ENCODE assay signal across 8 cellular contexts in genomic region chr3:48715179-48715800, GRCh38. TPM values are rescaled to one million over a fixed set of nuclear protein-coding genes. Genes with fewer than 3 reads are reported as not detected.
DNase-seq lines count a peak whose midpoint lies in the region; ATAC-seq, FAIRE-seq and TF ChIP-seq lines count a peak whose summit lies in the region.

No MANE protein-coding gene starts in this region.

- FAIRE-seq in GM12892 (lab: Jason Lieb, UNC), result peak; percentile 9

- H3K36me3 ChIP-seq in esophagus squamous epithelium (peaks cover 0 to 41% (median 4%) of the 10 kb centered on the region in 3 donors), psoas muscle (ENCODE audit: insufficient read depth in 1 of 2, low read depth in 1 of 2) (peaks cover 0 to 45% of the 10 kb centered on the region in 2 donors), mucosa of descending colon (ENCODE audit: low read depth) (no peaks in the 10 kb centered on the region)

- intact Hi-C loops in esophagus squamous epithelium (cut with DNase I), result no loop called here
- intact Hi-C loops in psoas muscle (cut with DNase I), result no loop called here
- intact Hi-C loops in mucosa of descending colon (cut with DNase I, micrococcal nuclease), result no loop called here

- H3K27ac ChIP-seq in esophagus squamous epithelium (peak overlapping the region in 3 of 4 donors; percentile 45 to 96 (median 92)), psoas muscle (no peak overlapping the region)

- peaks cover 0 to 63% (median 37%) of the 10 kb centered on the region in 3 donors for H3K4me1 ChIP-seq in esophagus squamous epithelium
- H3K4me1 ChIP-seq in psoas muscle, result peaks cover 30% of the 10 kb centered on the region
- peaks cover 55% of the 10 kb centered on the region for H3K4me1 ChIP-seq in mucosa of descending colon (ENCODE audit: low read depth)

- no peak for DNase-seq in GM12892 (ENCODE audit: insufficient read length)
- DNase-seq in RKO (ENCODE audit: low spot score), result peak; percentile 52
- no peak for DNase-seq in esophagus squamous epithelium (lab: John Stamatoyannopoulos, UW)
- DNase-seq in psoas muscle, result no peak
- no peak for DNase-seq in mucosa of descending colon
- no peak for DNase-seq in activated CD8-positive, alpha-beta memory T cell treated with anti-CD3 and anti-CD28 coated beads, Interleukin-2, amount 50 U/mL, for 4 hours

- no peak for TF ChIP-seq POLR2A in GM12892 (IDR thresholded peaks at IDR 0.05; ENCODE audit: low read depth, low read length)
- TF ChIP-seq POLR2A in esophagus squamous epithelium (IDR thresholded peaks at IDR 0.05), result no peak

- H3K4me3 ChIP-seq in esophagus squamous epithelium (peak overlapping the region in 2 of 4 donors; percentile 76 to 83), psoas muscle (peak overlapping the region; percentile 72), mucosa of descending colon (no peak overlapping the region)

- H3K27me3 ChIP-seq in esophagus squamous epithelium (no peaks in the 10 kb centered on the region), psoas muscle (ENCODE audit: insufficient read depth in 3 of 3, low read length in 2 of 3) (no peaks in the 10 kb centered on the region)

- H3K9me3 ChIP-seq in esophagus squamous epithelium (no peaks in the 10 kb centered on the region), psoas muscle (no peaks in the 10 kb centered on the region), mucosa of descending colon (no peaks in the 10 kb centered on the region)

- TF ChIP-seq CTCF in esophagus squamous epithelium (IDR thresholded peaks at IDR 0.05) (no peak), psoas muscle (IDR thresholded peaks at IDR 0.05) (no peak), mucosa of descending colon (IDR thresholded peaks at IDR 0.05) (no peak)

- peak in 2 of 4 donors; percentile 20 to 27 for ATAC-seq in psoas muscle
- ATAC-seq in mucosa of descending colon, result no peak
- ATAC-seq in HG03354 (IDR thresholded peaks at IDR 0.05; ENCODE audit: poor library complexity, severe bottlenecking, unreplicated experiment), result no peak
- no peak for ATAC-seq in HG02610 (IDR thresholded peaks at IDR 0.05; ENCODE audit: unreplicated experiment)

RNA-seq across cellular contexts. Expression of gene IP6K2, which starts 1.7 kb away (rescaled TPM):
- 49.5 TPM for polyA plus RNA-seq in GM12892 (2012; ENCODE audit: missing spikeins)
- total RNA-seq in esophagus squamous epithelium (10 to 100 TPM; 52.1 to 94.6 (median 67.9) TPM), psoas muscle (10 to 100 TPM; 14.0 to 27.8 (median 21.3) TPM), mucosa of descending colon (100 to 1,000 TPM in 2 of 3 donors, 10 to 100 TPM in 1; 99.3 to 199 (median 137) TPM)
- polyA plus RNA-seq in psoas muscle, result 10 to 100 TPM; 22.5 to 36.8 (median 24.1) TPM

RNA-seq across cellular contexts. Expression of gene NCKIPSD, which starts 29.6 kb away (rescaled TPM):
- polyA plus RNA-seq in GM12892 (2012; ENCODE audit: missing spikeins), result 20.2 TPM
- total RNA-seq in esophagus squamous epithelium, result 10 to 100 TPM; 12.4 to 16.8 (median 15.0) TPM
- 1 to 10 TPM; 5.9 to 8.6 (median 7.5) TPM for total RNA-seq in psoas muscle
- polyA plus RNA-seq in psoas muscle, result 1 to 10 TPM; 5.9 to 7.0 (median 6.0) TPM
- total RNA-seq in mucosa of descending colon, result 10 to 100 TPM; 21.7 to 27.3 (median 23.7) TPM

RNA-seq across cellular contexts. Expression of gene CELSR3, which starts 52.6 kb away (rescaled TPM):
- 0.89 TPM for polyA plus RNA-seq in GM12892 (2012; ENCODE audit: missing spikeins)
- under 1 TPM; 0.31 to 0.76 (median 0.45) TPM for total RNA-seq in esophagus squamous epithelium
- under 1 TPM; 0.04 to 0.19 (median 0.09) TPM for total RNA-seq in psoas muscle
- polyA plus RNA-seq in psoas muscle, result under 1 TPM; 0.06 to 0.21 (median 0.16) TPM
- 1 to 10 TPM; 1.1 to 2.7 (median 2.3) TPM for total RNA-seq in mucosa of descending colon
